ENCODE assay signal across 2 cellular contexts in genomic region chr9:137170486-137171148, GRCh38.
TF ChIP-seq lines count a peak whose summit lies in the region.

No MANE protein-coding gene starts in this region.

TF ChIP-seq in HEK293, 187 proteins besides CTCF, POLR2A, EP300 and RAD21:
- TF ChIP-seq ZNF629 (tag by site-specific recombination; IDR thresholded peaks at IDR 0.05) (no peak), ZIC2 (tag by site-specific recombination; IDR thresholded peaks at IDR 0.05) (peak; percentile 33; the same call in 1 of the 2 replicates), ZNF610 (tag by site-specific recombination; IDR thresholded peaks at IDR 0.05; ENCODE audit: borderline replicate concordance) (no peak), SCRT2 (tag by site-specific recombination; IDR thresholded peaks at IDR 0.05) (peak; percentile 6; the same call in 1 of the 2 replicates), KLF8 (tag by site-specific recombination; IDR thresholded peaks at IDR 0.05) (0 out of 2 replicates have a peak, but pooled peaks have one; percentile 9), KLF7 (tag by site-specific recombination; IDR thresholded peaks at IDR 0.05; ENCODE audit: borderline replicate concordance) (no peak), KLF1 (tag by site-specific recombination; IDR thresholded peaks at IDR 0.05) (0 out of 2 replicates have a peak, but pooled peaks have one; percentile 15), GLIS1 (tag by site-specific recombination; IDR thresholded peaks at IDR 0.05) (0 out of 2 replicates have a peak, but pooled peaks have one; percentile 22)

TF ChIP-seq in H1, 55 proteins besides CTCF, POLR2A, EP300 and RAD21:
- TF ChIP-seq SIX5 (IDR thresholded peaks at IDR 0.05; ENCODE audit: low read depth, low read length) = no peak
- no peak for TF ChIP-seq TCF12 (IDR thresholded peaks at IDR 0.05; ENCODE audit: low read depth, low read length)
- no peak for TF ChIP-seq CBX8 (IDR thresholded peaks at IDR 0.05; ENCODE audit: borderline replicate concordance, low read depth, low read length)
- TF ChIP-seq CBX5 (IDR thresholded peaks at IDR 0.05; ENCODE audit: low read depth, low read length) = no peak
- no peak for TF ChIP-seq POLR2AphosphoS5 (IDR thresholded peaks at IDR 0.05; ENCODE audit: low read depth, low read length)
TF ChIP-seq in H1: peak in this region for 0.
